In genomic region chr12:12731178-12731577, GRCh38 we compare ENCODE assay signal across 8 cellular contexts.
"Had no signal": no experiment of that assay in that cellular context is flagged by ENCODE, and none has a peak within 500 bp of the region (broad histone marks: within the 10 kb centered on the region; RNA-seq: fewer than 3 reads in every experiment).

No MANE protein-coding gene starts in this region.

- H3K4me2 ChIP-seq: GM23338 had no signal

- H3K27ac ChIP-seq: HL-60 had no signal

- H2AFZ ChIP-seq: GM23338 had no signal

- H3K4me3 ChIP-seq: GM23338, K562 had no signal

- H3K4me3 Mint-ChIP-seq: GM23338, H9, HFFc6 had no signal

- ATAC-seq: GM23338, HepG2, K562 had no signal

- H3K27ac Mint-ChIP-seq: GM23338, H9 had no signal

- H3K9me3 Mint-ChIP-seq: GM23338, H9, HFFc6 had no signal

- DNase-seq: H9, HCEC 1CT, HFFc6, IMR-90 had no signal
